11 cellular contexts compared by ENCODE assay signal in genomic region chr16:88807626-88808453, GRCh38. TPM values are rescaled to one million over a fixed set of nuclear protein-coding genes. Genes with fewer than 3 reads are reported as not detected.
DNase-seq lines count a peak whose midpoint lies in the region; ATAC-seq and TF ChIP-seq lines count a peak whose summit lies in the region.
"Had no signal": no experiment of that assay in that cellular context is flagged by ENCODE, and none has a peak within 500 bp of the region (broad histone marks: within the 10 kb centered on the region; RNA-seq: fewer than 3 reads in every experiment).

No MANE protein-coding gene starts in this region.

- no peak overlapping the region for H3K27ac ChIP-seq in neuronal stem cell (replicated peaks; ENCODE audit: low read length)
- H3K27ac ChIP-seq in sigmoid colon: no peak overlapping the region
- H3K27ac ChIP-seq: testis had no signal

- no peaks in the 10 kb centered on the region for H3K9me3 Mint-ChIP-seq in activated T-helper 1 cell treated with anti-CD3 and anti-CD28 coated beads, Interleukin-12 subunit alpha, Interleukin-12 subunit beta, Interleukin-2, Interleukin-4 antibody, amounts not matched to agents 30 ng/mL and 10 ng/mL and 1 ng/mL, durations not matched to agents 14 hours and 24 hours and 36 hours

- no CpG with 5 or more reads among the region's 26 CpGs for WGBS in neuronal stem cell (ENCODE audit: extremely low coverage in 2 of 2, insufficient read length in 2 of 2, insufficient replicate concordance in 1 of 2), 2 donors
- 86 to 91% methylated on average over 26 of the region's 26 CpGs for WGBS in sigmoid colon, 2 donors

- TF ChIP-seq EP300 in sigmoid colon (IDR thresholded peaks at IDR 0.05): no peak

- ATAC-seq in HG03457 (IDR thresholded peaks at IDR 0.05; ENCODE audit: unreplicated experiment) (no peak), HG03354 (IDR thresholded peaks at IDR 0.05; ENCODE audit: poor library complexity, severe bottlenecking, unreplicated experiment) (no peak)

- no peak overlapping the region for H2BK15ac ChIP-seq in neuronal stem cell (ENCODE audit: low read length)

- peak overlapping the region; percentile 50 for H3K9ac ChIP-seq in neuronal stem cell (ENCODE audit: low read depth, low read length, poor library complexity)

- no peak for TF ChIP-seq CTCF in sigmoid colon (IDR thresholded peaks at IDR 0.05)

- no peak overlapping the region for H3K4me3 ChIP-seq in neuronal stem cell (ENCODE audit: low read length in 2 of 2)
- H3K4me3 ChIP-seq in sigmoid colon: no peak overlapping the region
- H3K4me3 ChIP-seq: testis had no signal

- intact Hi-C loops in activated T-helper 1 cell treated with anti-CD3 and anti-CD28 coated beads, Interleukin-12 subunit alpha, Interleukin-12 subunit beta, Interleukin-2, Interleukin-4 antibody, amounts not matched to agents 30 ng/mL and 10 ng/mL and 1 ng/mL, durations not matched to agents 14 hours and 24 hours and 36 hours (cut with micrococcal nuclease): no loop called here
- intact Hi-C loops in sigmoid colon (cut with DNase I): no loop called here

- no peak overlapping the region for H2AFZ ChIP-seq in neuronal stem cell (ENCODE audit: low read length)

- no peak overlapping the region for H3K18ac ChIP-seq in neuronal stem cell (ENCODE audit: low read length)

- TF ChIP-seq POLR2A in GM18526 (IDR thresholded peaks at IDR 0.05; ENCODE audit: extremely low read depth, insufficient read length) (peak; percentile 12), sigmoid colon (IDR thresholded peaks at IDR 0.05) (no peak)

- H3K27me3 ChIP-seq in neuronal stem cell (ENCODE audit: control insufficient read depth in 3 of 3, insufficient read depth in 3 of 3, low read depth in 1 of 3, low read length in 3 of 3) (no peaks in the 10 kb centered on the region), sigmoid colon (peaks cover 0 to 9% (median 0%) of the 10 kb centered on the region in 3 donors)
- H3K27me3 ChIP-seq: testis had no signal

- peak overlapping the region; percentile 39 for H2BK5ac ChIP-seq in neuronal stem cell (ENCODE audit: low read length)

- H3K9me3 ChIP-seq in neuronal stem cell (replicated peaks in 1 of 2; ENCODE audit: control insufficient read depth in 2 of 2, insufficient read depth in 1 of 2, low read depth in 1 of 2, low read length in 2 of 2) (peaks cover 2 to 8% of the 10 kb centered on the region in 2 donors), sigmoid colon (no peaks in the 10 kb centered on the region)
- H3K9me3 ChIP-seq: testis had no signal

- no peak overlapping the region for H3K14ac ChIP-seq in neuronal stem cell (ENCODE audit: low read length)

- no peaks in the 10 kb centered on the region for H3K27me3 Mint-ChIP-seq in activated T-helper 1 cell treated with anti-CD3 and anti-CD28 coated beads, Interleukin-12 subunit alpha, Interleukin-12 subunit beta, Interleukin-2, Interleukin-4 antibody, amounts not matched to agents 30 ng/mL and 10 ng/mL and 1 ng/mL, durations not matched to agents 14 hours and 24 hours and 36 hours (ENCODE audit: insufficient read depth)

- H3K36me3 Mint-ChIP-seq in activated T-helper 1 cell treated with anti-CD3 and anti-CD28 coated beads, Interleukin-12 subunit alpha, Interleukin-12 subunit beta, Interleukin-2, Interleukin-4 antibody, amounts not matched to agents 30 ng/mL and 10 ng/mL and 1 ng/mL, durations not matched to agents 14 hours and 24 hours and 36 hours (ENCODE audit: low read depth): peaks cover 13% of the 10 kb centered on the region

- H3K36me3 ChIP-seq in neuronal stem cell (replicated peaks in 1 of 2; ENCODE audit: control insufficient read depth in 2 of 2, insufficient read depth in 2 of 2, low read length in 2 of 2) (peaks cover 52 to 62% of the 10 kb centered on the region in 2 donors), sigmoid colon (peaks cover 0 to 21% (median 5%) of the 10 kb centered on the region in 4 donors)

- DNase-seq in activated CD8-positive, alpha-beta memory T cell treated with anti-CD3 and anti-CD28 coated beads for 24 hours: peak; percentile 66
- no peak for DNase-seq in activated CD8-positive, alpha-beta memory T cell treated with anti-CD3 and anti-CD28 coated beads, Interleukin-2, amount 50 U/mL, for 4 hours
- no peak for DNase-seq in activated T-helper 1 cell treated with anti-CD3 and anti-CD28 coated beads, Interleukin-12 subunit alpha, Interleukin-12 subunit beta, Interleukin-2, Interleukin-4 antibody, amounts not matched to agents 30 ng/mL and 10 ng/mL and 1 ng/mL, durations not matched to agents 14 hours and 24 hours and 36 hours (ENCODE audit: low spot score)
- DNase-seq in neuronal stem cell (ENCODE audit: low spot score) (no peak), sigmoid colon (no peak)
- DNase-seq: effector CD8-positive, alpha-beta T cell; NCI-H2171 treated with DMSO at 0.1 percent for 48 hours; testis had no signal

- H3K4me2 ChIP-seq in neuronal stem cell (ENCODE audit: insufficient read depth, low read length, poor library complexity, severe bottlenecking): no peak overlapping the region

- H3K4me3 Mint-ChIP-seq in activated T-helper 1 cell treated with anti-CD3 and anti-CD28 coated beads, Interleukin-12 subunit alpha, Interleukin-12 subunit beta, Interleukin-2, Interleukin-4 antibody, amounts not matched to agents 30 ng/mL and 10 ng/mL and 1 ng/mL, durations not matched to agents 14 hours and 24 hours and 36 hours: peak overlapping the region; percentile 58

- H2AK5ac ChIP-seq in neuronal stem cell (ENCODE audit: low read depth, low read length): no peak overlapping the region

- H3K4me1 ChIP-seq in neuronal stem cell (ENCODE audit: control insufficient read depth in 2 of 2, insufficient read depth in 1 of 2, low read depth in 1 of 2, low read length in 2 of 2) (peaks cover 17 to 21% of the 10 kb centered on the region in 2 donors), sigmoid colon (peaks cover 0 to 45% (median 37%) of the 10 kb centered on the region in 4 donors)

- peak overlapping the region; percentile 44 for H3K23ac ChIP-seq in neuronal stem cell (ENCODE audit: low read depth, low read length, poor library complexity)

- no peak overlapping the region for H3K4ac ChIP-seq in neuronal stem cell (ENCODE audit: low read length)

- no peak overlapping the region for H4K8ac ChIP-seq in neuronal stem cell (ENCODE audit: low read depth, low read length)

- H3K79me1 ChIP-seq in neuronal stem cell (ENCODE audit: low read depth, low read length): peaks cover 53% of the 10 kb centered on the region

- no peak overlapping the region for H2BK120ac ChIP-seq in neuronal stem cell (ENCODE audit: low read depth, low read length)

- H2BK12ac ChIP-seq in neuronal stem cell (ENCODE audit: low read length): no peak overlapping the region

- no peak overlapping the region for H4K91ac ChIP-seq in neuronal stem cell (ENCODE audit: low read depth, low read length, poor library complexity)

- H3K4me1 Mint-ChIP-seq in activated T-helper 1 cell treated with anti-CD3 and anti-CD28 coated beads, Interleukin-12 subunit alpha, Interleukin-12 subunit beta, Interleukin-2, Interleukin-4 antibody, amounts not matched to agents 30 ng/mL and 10 ng/mL and 1 ng/mL, durations not matched to agents 14 hours and 24 hours and 36 hours (ENCODE audit: low read depth): peaks cover 11% of the 10 kb centered on the region

- H3K27ac Mint-ChIP-seq in activated T-helper 1 cell treated with anti-CD3 and anti-CD28 coated beads, Interleukin-12 subunit alpha, Interleukin-12 subunit beta, Interleukin-2, Interleukin-4 antibody, amounts not matched to agents 30 ng/mL and 10 ng/mL and 1 ng/mL, durations not matched to agents 14 hours and 24 hours and 36 hours: peak overlapping the region; percentile 23

RNA-seq across cellular contexts. Expression of gene APRT, which starts 3.9 kb away (rescaled TPM):
- total RNA-seq in activated T-helper 1 cell treated with anti-CD3 and anti-CD28 coated beads, Interleukin-12 subunit alpha, Interleukin-12 subunit beta, Interleukin-2, Interleukin-4 antibody, amounts not matched to agents 30 ng/mL and 10 ng/mL and 1 ng/mL, durations not matched to agents 14 hours and 24 hours and 36 hours: 301 and 303 TPM in 2 replicates
- polyA plus RNA-seq in neuronal stem cell (2013, experiment 1 of 2): 146 TPM
- 150 TPM for polyA plus RNA-seq in neuronal stem cell (2013, experiment 2 of 2)
- 10 to 100 TPM; 56.6 to 78.3 (median 62.5) TPM for total RNA-seq in sigmoid colon
- polyA plus RNA-seq in sigmoid colon: 100 to 1,000 TPM; 245 to 329 (median 294) TPM

RNA-seq across cellular contexts. Expression of gene CDT1, which starts 4.3 kb away (rescaled TPM):
- total RNA-seq in activated T-helper 1 cell treated with anti-CD3 and anti-CD28 coated beads, Interleukin-12 subunit alpha, Interleukin-12 subunit beta, Interleukin-2, Interleukin-4 antibody, amounts not matched to agents 30 ng/mL and 10 ng/mL and 1 ng/mL, durations not matched to agents 14 hours and 24 hours and 36 hours: 95.4 and 97.3 TPM in 2 replicates
- 40.6 TPM for polyA plus RNA-seq in neuronal stem cell (2013, experiment 1 of 2)
- polyA plus RNA-seq in neuronal stem cell (2013, experiment 2 of 2): 40.0 TPM
- total RNA-seq in sigmoid colon: 1 to 10 TPM in 1 of 4 donors, under 1 TPM in 2, not detected in 1; 0.71 to 3.0 (median 0.81) TPM
- polyA plus RNA-seq in sigmoid colon: 10 to 100 TPM in 1 of 3 donors, 1 to 10 TPM in 2; 3.6 to 17.4 (median 6.9) TPM

RNA-seq across cellular contexts. Expression of gene PIEZO1, which starts 22.8 kb away (rescaled TPM):
- 214 and 217 TPM in 2 replicates for total RNA-seq in activated T-helper 1 cell treated with anti-CD3 and anti-CD28 coated beads, Interleukin-12 subunit alpha, Interleukin-12 subunit beta, Interleukin-2, Interleukin-4 antibody, amounts not matched to agents 30 ng/mL and 10 ng/mL and 1 ng/mL, durations not matched to agents 14 hours and 24 hours and 36 hours
- polyA plus RNA-seq in neuronal stem cell (2013, experiment 1 of 2): 8.0 TPM
- polyA plus RNA-seq in neuronal stem cell (2013, experiment 2 of 2): 9.2 TPM
- total RNA-seq in sigmoid colon: 100 to 1,000 TPM in 3 of 4 donors, 10 to 100 TPM in 1; 97.4 to 242 (median 158) TPM
- polyA plus RNA-seq in sigmoid colon: 100 to 1,000 TPM in 1 of 3 donors, 10 to 100 TPM in 2; 18.0 to 169 (median 29.4) TPM

RNA-seq across cellular contexts. Expression of gene GALNS, which starts 48.9 kb away (rescaled TPM):
- total RNA-seq in activated T-helper 1 cell treated with anti-CD3 and anti-CD28 coated beads, Interleukin-12 subunit alpha, Interleukin-12 subunit beta, Interleukin-2, Interleukin-4 antibody, amounts not matched to agents 30 ng/mL and 10 ng/mL and 1 ng/mL, durations not matched to agents 14 hours and 24 hours and 36 hours: 21.9 and 23.8 TPM in 2 replicates
- 9.6 TPM for polyA plus RNA-seq in neuronal stem cell (2013, experiment 1 of 2)
- polyA plus RNA-seq in neuronal stem cell (2013, experiment 2 of 2): 9.1 TPM
- total RNA-seq in sigmoid colon: 10 to 100 TPM in 3 of 4 donors, 1 to 10 TPM in 1; 6.7 to 50.4 (median 11.4) TPM
- 10 to 100 TPM in 1 of 3 donors, 1 to 10 TPM in 2; 6.2 to 32.4 (median 9.0) TPM for polyA plus RNA-seq in sigmoid colon

RNA-seq across cellular contexts. Expression of gene TRAPPC2L, which starts 49.1 kb away (rescaled TPM):
- 63.1 and 65.4 TPM in 2 replicates for total RNA-seq in activated T-helper 1 cell treated with anti-CD3 and anti-CD28 coated beads, Interleukin-12 subunit alpha, Interleukin-12 subunit beta, Interleukin-2, Interleukin-4 antibody, amounts not matched to agents 30 ng/mL and 10 ng/mL and 1 ng/mL, durations not matched to agents 14 hours and 24 hours and 36 hours
- 57.0 TPM for polyA plus RNA-seq in neuronal stem cell (2013, experiment 1 of 2)
- 58.2 TPM for polyA plus RNA-seq in neuronal stem cell (2013, experiment 2 of 2)
- 10 to 100 TPM; 30.7 to 42.1 (median 39.3) TPM for total RNA-seq in sigmoid colon
- 10 to 100 TPM; 42.1 to 56.5 (median 46.0) TPM for polyA plus RNA-seq in sigmoid colon

Comparison
In these comparisons a context has a peak if more than half of its experiments do, and no peak if none do; other contexts are left out.
1. RNA of gene CDT1, which starts 4.3 kb away (total RNA-seq): 95.4 to 97.3 TPM in activated T-helper 1 cell treated with anti-CD3 and anti-CD28 coated beads, Interleukin-12 subunit alpha, Interleukin-12 subunit beta, Interleukin-2, Interleukin-4 antibody, amounts not matched to agents 30 ng/mL and 10 ng/mL and 1 ng/mL, durations not matched to agents 14 hours and 24 hours and 36 hours; 0.71 to 3.0 TPM in sigmoid colon; every median in the first group is over 10 times any median in the second.